1 cellular context compared by ENCODE assay signal in genomic region chr6:170289108-170289931, GRCh38.
TF ChIP-seq lines count a peak whose summit lies in the region.

No MANE protein-coding gene starts in this region.

TF ChIP-seq in IMR-90, 13 proteins besides CTCF, POLR2A, EP300 and RAD21 (continued from another document):
- TF ChIP-seq, protein P1, sequence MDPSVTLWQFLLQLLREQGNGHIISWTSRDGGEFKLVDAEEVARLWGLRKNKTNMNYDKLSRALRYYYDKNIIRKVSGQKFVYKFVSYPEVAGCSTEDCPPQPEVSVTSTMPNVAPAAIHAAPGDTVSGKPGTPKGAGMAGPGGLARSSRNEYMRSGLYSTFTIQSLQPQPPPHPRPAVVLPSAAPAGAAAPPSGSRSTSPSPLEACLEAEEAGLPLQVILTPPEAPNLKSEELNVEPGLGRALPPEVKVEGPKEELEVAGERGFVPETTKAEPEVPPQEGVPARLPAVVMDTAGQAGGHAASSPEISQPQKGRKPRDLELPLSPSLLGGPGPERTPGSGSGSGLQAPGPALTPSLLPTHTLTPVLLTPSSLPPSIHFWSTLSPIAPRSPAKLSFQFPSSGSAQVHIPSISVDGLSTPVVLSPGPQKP (IDR thresholded peaks at IDR 0.05; ENCODE audit: borderline replicate concordance, low read depth, low read length): no peak
